Comparison of ENCODE assay signal across 1 cellular context in the genomic region with DNA sequence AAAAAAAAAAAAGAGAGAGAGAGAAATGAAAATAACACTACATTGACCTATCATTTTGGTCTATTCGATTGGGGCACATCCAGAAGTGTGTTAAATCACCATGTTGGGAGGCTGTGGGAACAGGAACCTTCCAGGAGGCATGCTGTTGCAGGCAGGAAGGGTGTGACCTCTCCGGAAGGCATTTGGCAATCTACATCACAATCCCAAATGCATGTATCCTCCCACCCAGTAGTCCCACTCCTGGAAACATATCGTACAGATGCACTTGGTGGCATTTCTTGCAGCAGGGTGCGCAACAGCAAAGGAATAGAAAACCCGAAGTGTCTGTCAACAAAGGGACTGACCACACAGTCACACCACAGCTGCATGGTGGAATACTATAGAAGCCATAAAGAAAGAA.
TF ChIP-seq lines count a peak whose summit lies in the region.

No MANE protein-coding gene starts in this region.

TF ChIP-seq in WTC11, 78 proteins besides CTCF, POLR2A, EP300 and RAD21 (continued from another document):
- TF ChIP-seq ZNF671 (CRISPR knock-in tag; IDR thresholded peaks at IDR 0.05) (no peak), NFE2L1 (CRISPR knock-in tag; IDR thresholded peaks at IDR 0.05) (no peak), NFATC4 (CRISPR knock-in tag; IDR thresholded peaks at IDR 0.05) (no peak), EMX1 (CRISPR knock-in tag; IDR thresholded peaks at IDR 0.05) (no peak), SMAD3 (CRISPR knock-in tag; IDR thresholded peaks at IDR 0.05; ENCODE audit: borderline replicate concordance) (no peak), HMGXB4 (CRISPR knock-in tag; IDR thresholded peaks at IDR 0.05) (no peak), JAZF1 (CRISPR knock-in tag; IDR thresholded peaks at IDR 0.05) (no peak), TEAD4 (CRISPR knock-in tag; IDR thresholded peaks at IDR 0.05) (no peak), KAT7 (CRISPR knock-in tag; IDR thresholded peaks at IDR 0.05; ENCODE audit: borderline replicate concordance) (no peak)
TF ChIP-seq in WTC11: peak in this region for 0.
